8 cellular contexts compared by ENCODE assay signal in the genomic region with DNA sequence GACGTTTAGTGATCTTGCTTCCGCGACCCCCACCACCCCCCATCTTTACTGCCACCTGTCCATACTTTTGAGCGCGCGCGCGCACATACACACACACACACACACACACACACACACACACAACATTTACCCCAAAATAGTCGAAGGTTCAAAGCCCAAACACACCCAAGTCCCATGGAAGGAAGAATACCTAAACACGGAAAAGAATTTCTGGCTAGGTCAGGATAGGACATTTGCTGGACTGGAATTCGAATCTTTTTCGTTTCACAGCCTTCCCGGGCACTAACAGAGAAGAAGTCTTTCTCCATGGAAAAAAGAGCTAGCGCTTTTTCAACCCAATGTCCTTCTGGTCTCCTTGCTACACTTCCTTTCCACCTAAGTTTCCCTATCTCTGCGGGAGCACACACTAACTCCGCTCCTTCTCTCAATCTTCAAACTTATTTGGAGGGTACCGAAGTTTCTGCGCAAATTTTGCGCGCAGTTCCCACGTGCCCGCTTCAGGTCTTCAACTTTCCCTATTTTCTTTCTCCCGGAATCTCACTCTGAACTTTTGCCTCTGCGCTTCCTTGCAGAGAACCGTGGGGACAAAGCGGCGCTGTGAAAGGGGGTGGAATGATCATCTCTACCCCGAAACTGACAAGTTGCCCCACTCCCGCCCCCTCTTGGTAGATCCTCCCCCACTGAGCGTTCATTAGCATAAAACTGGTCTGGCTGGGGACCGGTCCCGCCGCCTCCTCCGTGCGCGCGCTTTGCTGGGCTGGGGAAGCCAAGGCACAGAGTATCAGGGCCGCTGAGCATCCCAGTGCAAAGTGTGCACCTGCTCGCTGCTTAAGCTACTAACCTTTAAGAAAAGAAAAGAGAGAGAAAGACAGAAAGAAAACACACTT. TPM values are rescaled to one million over a fixed set of nuclear protein-coding genes. Genes with fewer than 3 reads are reported as not detected.
DNase-seq lines count a peak whose midpoint lies in the region; ATAC-seq and TF ChIP-seq lines count a peak whose summit lies in the region.

No MANE protein-coding gene starts in this region.

- H3K4me1 Mint-ChIP-seq in activated CD4-positive, alpha-beta memory T cell treated with anti-CD3 and anti-CD28 coated beads, Interleukin-2, amount 10 ng/mL, durations not matched to agents 7 days and 5 days, result peaks cover 20% of the 10 kb centered on the region

- H3K9me3 ChIP-seq in parathyroid adenoma (ENCODE audit: control insufficient read depth, low read length), result no peaks in the 10 kb centered on the region

- no peaks in the 10 kb centered on the region for H3K36me3 ChIP-seq in parathyroid adenoma (ENCODE audit: control insufficient read depth, insufficient read depth, low read length)

- peaks cover 46% of the 10 kb centered on the region for H3K27me3 Mint-ChIP-seq in activated CD4-positive, alpha-beta memory T cell treated with anti-CD3 and anti-CD28 coated beads, Interleukin-2, amount 10 ng/mL, durations not matched to agents 7 days and 5 days

- peak overlapping the region; percentile 82 for H3K4me3 ChIP-seq in parathyroid adenoma (ENCODE audit: low read depth, low read length)

- peak overlapping the region; percentile 16 for H3K27ac Mint-ChIP-seq in activated CD4-positive, alpha-beta memory T cell treated with anti-CD3 and anti-CD28 coated beads, Interleukin-2, amount 10 ng/mL, durations not matched to agents 7 days and 5 days

- H3K27me3 ChIP-seq in parathyroid adenoma (ENCODE audit: control insufficient read depth, insufficient read depth, low read length), result no peaks in the 10 kb centered on the region

- no peaks in the 10 kb centered on the region for H3K9me3 Mint-ChIP-seq in activated CD4-positive, alpha-beta memory T cell treated with anti-CD3 and anti-CD28 coated beads, Interleukin-2, amount 10 ng/mL, durations not matched to agents 7 days and 5 days

- no peaks in the 10 kb centered on the region for H3K79me2 ChIP-seq in parathyroid adenoma

- H3K4me2 ChIP-seq in parathyroid adenoma (ENCODE audit: low read length), result peak overlapping the region; percentile 88

- H3K4me1 ChIP-seq in parathyroid adenoma, result no peaks in the 10 kb centered on the region

- H3K27ac ChIP-seq in parathyroid adenoma, result peak overlapping the region; percentile 24

- POLR2A ChIA-PET in activated CD4-positive, alpha-beta memory T cell treated with anti-CD3 and anti-CD28 coated beads, Interleukin-2, amount 10 ng/mL, durations not matched to agents 7 days and 5 days (lab: Charles Lee), result no interaction called here

- TF ChIP-seq CTCF in parathyroid adenoma (IDR thresholded peaks at IDR 0.05), result no peak

- peak overlapping the region; percentile 47 for H3K4me3 Mint-ChIP-seq in activated CD4-positive, alpha-beta memory T cell treated with anti-CD3 and anti-CD28 coated beads, Interleukin-2, amount 10 ng/mL, durations not matched to agents 7 days and 5 days

- ATAC-seq in Right ventricle myocardium inferior (peak; percentile 62), HG02884 (IDR thresholded peaks at IDR 0.05; ENCODE audit: unreplicated experiment) (no peak), HG03460 (IDR thresholded peaks at IDR 0.05; ENCODE audit: unreplicated experiment) (no peak)

- H2AFZ ChIP-seq in parathyroid adenoma, result peak overlapping the region; percentile 75

- CTCF ChIA-PET in activated CD4-positive, alpha-beta memory T cell treated with anti-CD3 and anti-CD28 coated beads, Interleukin-2, amount 10 ng/mL, durations not matched to agents 7 days and 5 days (lab: Charles Lee), result interaction anchor here (1.0 kb wide), 1 partner anchor 15 kb away, joined by 3 read pairs; no protein-coding TSS in a partner anchor

- intact Hi-C loops in Right ventricle myocardium inferior (cut with DNase I), result loop anchor here (10.0 kb wide), 3 partner anchors 150 to 400 kb away; no protein-coding TSS in a partner anchor

- peaks cover 5% of the 10 kb centered on the region for H3K36me3 Mint-ChIP-seq in activated CD4-positive, alpha-beta memory T cell treated with anti-CD3 and anti-CD28 coated beads, Interleukin-2, amount 10 ng/mL, durations not matched to agents 7 days and 5 days (ENCODE audit: low read depth)

- peak; percentile 11 for DNase-seq in stimulated activated CD4-positive, alpha-beta T cell treated with anti-CD3 and anti-CD28 coated beads, Interleukin-4, amount 100 ng/mL, for 1 hour
- no peak for DNase-seq in stimulated activated CD4-positive, alpha-beta T cell treated with anti-CD3 and anti-CD28 coated beads, Interleukin-12 subunit alpha, Interleukin-12 subunit beta, amount 100 ng/mL, for 4 hours
- no peak for DNase-seq in activated CD4-positive, alpha-beta memory T cell treated with anti-CD3 and anti-CD28 coated beads, Interleukin-2, amount 10 ng/mL, durations not matched to agents 7 days and 5 days
- DNase-seq in Right ventricle myocardium inferior (ENCODE audit: missing footprints) (peak; percentile 75), MV-4-11 (lab: John Stamatoyannopoulos, UW) (no peak)

- H3K9ac ChIP-seq in parathyroid adenoma, result no peak overlapping the region

RNA-seq across cellular contexts. Expression of gene DACH1, which starts 2.7 kb away (rescaled TPM):
- not detected for total RNA-seq in activated CD4-positive, alpha-beta memory T cell treated with anti-CD3 and anti-CD28 coated beads, Interleukin-2, amount 10 ng/mL, durations not matched to agents 7 days and 5 days
- total RNA-seq in Right ventricle myocardium inferior, result 4.7 TPM

Comparison
In these comparisons a context has a peak if more than half of its experiments do, and no peak if none do; other contexts are left out.
1. DNase-seq: peak in stimulated activated CD4-positive, alpha-beta T cell treated with anti-CD3 and anti-CD28 coated beads, Interleukin-4, amount 100 ng/mL, for 1 hour (single experiment) and Right ventricle myocardium inferior (single experiment); none in stimulated activated CD4-positive, alpha-beta T cell treated with anti-CD3 and anti-CD28 coated beads, Interleukin-12 subunit alpha, Interleukin-12 subunit beta, amount 100 ng/mL, for 4 hours (single experiment), activated CD4-positive, alpha-beta memory T cell treated with anti-CD3 and anti-CD28 coated beads, Interleukin-2, amount 10 ng/mL, durations not matched to agents 7 days and 5 days (single experiment) and MV-4-11 (single experiment).